14 cellular contexts compared by ENCODE assay signal in genomic region chr9:83441390-83441789, GRCh38.
DNase-seq lines count a peak whose midpoint lies in the region; ATAC-seq, FAIRE-seq and TF ChIP-seq lines count a peak whose summit lies in the region.
"Had no signal": no experiment of that assay in that cellular context is flagged by ENCODE, and none has a peak within 500 bp of the region (broad histone marks: within the 10 kb centered on the region; RNA-seq: fewer than 3 reads in every experiment).

No MANE protein-coding gene starts in this region.

- TF ChIP-seq POLR2A in HepG2 (IDR thresholded peaks at IDR 0.05; ENCODE audit: insufficient read depth in 1 of 2, low read depth in 2 of 2, low read length in 2 of 2) = no peak
- TF ChIP-seq POLR2A in adrenal gland (IDR thresholded peaks at IDR 0.05) = no peak
- TF ChIP-seq POLR2A in Peyer's patch (IDR thresholded peaks at IDR 0.05) = no peak

- H3K79me2 ChIP-seq in HepG2 (ENCODE audit: insufficient read depth, low read length) = no peaks in the 10 kb centered on the region

- H3K4me1 ChIP-seq in liver (ENCODE audit: control insufficient read depth in 4 of 4, insufficient read depth in 4 of 4, low read length in 3 of 4) (peaks cover 0 to 2% (median 0%) of the 10 kb centered on the region in 4 donors), HepG2 (ENCODE audit: insufficient read depth, low read length) (peaks cover 16% of the 10 kb centered on the region), adrenal gland (replicated peaks in 1 of 2) (peaks cover 25 to 31% of the 10 kb centered on the region in 2 donors), pancreas (peaks cover 0 to 15% (median 0%) of the 10 kb centered on the region in 3 donors), Peyer's patch (no peaks in the 10 kb centered on the region)
- H3K4me1 ChIP-seq: colonic mucosa, prostate gland had no signal

- H3K9ac ChIP-seq in liver (ENCODE audit: low read depth in 1 of 2, low read length in 2 of 2) (no peak overlapping the region), HepG2 (ENCODE audit: insufficient read depth, low read depth, low read length) (no peak overlapping the region)

- DNase-seq in HepG2 (ENCODE audit: low spot score) (no peak), adrenal gland (peak; percentile 45 to 89 (median 75)), pancreas (peak in 1 of 6 donors; percentile 32), Peyer's patch (no peak)
- DNase-seq: activated CD4-positive, alpha-beta T cell treated with anti-CD3 and anti-CD28 coated beads for 1 hour; colonic mucosa; naive thymus-derived CD8-positive, alpha-beta T cell; NCI-H2029 treated with DMSO at 0.1 percent for 48 hours; T-helper 9 cell had no signal

- H3K4me2 ChIP-seq in HepG2 (ENCODE audit: low read depth, low read length) = no peak overlapping the region

- WGBS in liver = 69% methylated on average over 3 of the region's 3 CpGs
- WGBS in HepG2 (ENCODE audit: low lambda C conversion rate) = 79% methylated on average over 3 of the region's 3 CpGs
- 29 to 40% (median 32%) methylated on average over 3 of the region's 3 CpGs for WGBS in adrenal gland, 4 donors
- 16 to 21% methylated on average over 3 of the region's 3 CpGs for WGBS in pancreas, 2 donors

- FAIRE-seq in HepG2 (lab: Jason Lieb, UNC) (no peak), pancreas (lab: Jason Lieb, UNC) (no peak)
- FAIRE-seq: endometrium had no signal

- no peak overlapping the region for H2AFZ ChIP-seq in HepG2 (ENCODE audit: low read length)

- no TSS peak for BruUV-seq in HepG2 (replicated peaks; lab: Mats Ljungman, UMichigan)

- ATAC-seq in HepG2 = no peak
- peak in 3 of 4 donors; percentile 35 to 68 (median 37) for ATAC-seq in pancreas
- ATAC-seq in HG03442 (IDR thresholded peaks at IDR 0.05; ENCODE audit: unreplicated experiment) = no peak
- ATAC-seq in HG03196 (IDR thresholded peaks at IDR 0.05; ENCODE audit: unreplicated experiment) = no peak
- ATAC-seq: naive thymus-derived CD8-positive, alpha-beta T cell had no signal

- no peak overlapping the region for H3K27ac ChIP-seq in liver (ENCODE audit: low read depth in 1 of 2, low read length in 2 of 2)
- H3K27ac ChIP-seq in HepG2 (ENCODE audit: extremely low read length, insufficient read depth, low read length) = no peak overlapping the region
- H3K27ac ChIP-seq in adrenal gland = peak overlapping the region; percentile 19 to 85 (median 52)
- H3K27ac ChIP-seq in pancreas = no peak overlapping the region
- no peak overlapping the region for H3K27ac ChIP-seq in Peyer's patch
- H3K27ac ChIP-seq: colonic mucosa, prostate gland had no signal

- H3K9me3 ChIP-seq in liver (ENCODE audit: control insufficient read depth in 4 of 4, low read length in 3 of 4) = no peaks in the 10 kb centered on the region
- H3K9me3 ChIP-seq in HepG2 (ENCODE audit: low read length) = no peaks in the 10 kb centered on the region
- no peaks in the 10 kb centered on the region for H3K9me3 ChIP-seq in adrenal gland (replicated peaks in 1 of 3)
- no peaks in the 10 kb centered on the region for H3K9me3 ChIP-seq in pancreas
- no peaks in the 10 kb centered on the region for H3K9me3 ChIP-seq in Peyer's patch
- H3K9me3 ChIP-seq: colonic mucosa, prostate gland had no signal

- no peak for TF ChIP-seq CTCF in liver (IDR thresholded peaks at IDR 0.05; ENCODE audit: low read depth, low read length, missing input control)
- no peak for TF ChIP-seq CTCF in HepG2 (CRISPR knock-in tag; IDR thresholded peaks at IDR 0.05)
- TF ChIP-seq CTCF in adrenal gland (IDR thresholded peaks at IDR 0.05) = no peak
- no peak for TF ChIP-seq CTCF in pancreas (IDR thresholded peaks at IDR 0.05)
- TF ChIP-seq CTCF in Peyer's patch (IDR thresholded peaks at IDR 0.05) = no peak

- POLR2A ChIA-PET in HepG2 (lab: Yijun Ruan, JAX) = no interaction called here

- CTCF ChIA-PET in HepG2 (lab: Yijun Ruan, JAX; ENCODE audit: low intra/inter-chr PET ratio, low total read pairs) = no interaction called here

- intact Hi-C loops in HepG2 (cut with micrococcal nuclease; ENCODE audit: unreplicated experiment) (no loop called here), adrenal gland (cut with DNase I) (no loop called here), pancreas (cut with DNase I) (no loop called here)

- no peaks in the 10 kb centered on the region for H4K20me1 ChIP-seq in HepG2 (ENCODE audit: insufficient read depth, low read length)

- TF ChIP-seq RAD21 in liver (IDR thresholded peaks at IDR 0.05) = no peak
- TF ChIP-seq RAD21 in HepG2 (CRISPR knock-in tag; IDR thresholded peaks at IDR 0.05) = no peak

- no peaks in the 10 kb centered on the region for H3K27me3 ChIP-seq in liver (ENCODE audit: control insufficient read depth in 4 of 4, insufficient read depth in 4 of 4, low read length in 3 of 4)
- H3K27me3 ChIP-seq in HepG2 (ENCODE audit: control insufficient read depth in 1 of 2, insufficient read depth in 2 of 2, low read length in 2 of 2) = no peaks in the 10 kb centered on the region
- no peaks in the 10 kb centered on the region for H3K27me3 ChIP-seq in adrenal gland
- no peaks in the 10 kb centered on the region for H3K27me3 ChIP-seq in pancreas
- no peaks in the 10 kb centered on the region for H3K27me3 ChIP-seq in Peyer's patch
- H3K27me3 ChIP-seq: colonic mucosa had no signal

- H3K4me3 ChIP-seq in liver (ENCODE audit: low read depth in 1 of 3, low read length in 3 of 3) = no peak overlapping the region
- no peak overlapping the region for H3K4me3 ChIP-seq in HepG2 (replicated peaks in 1 of 3; ENCODE audit: insufficient read depth in 1 of 3, low read depth in 2 of 3, low read length in 3 of 3)
- H3K4me3 ChIP-seq in adrenal gland = no peak overlapping the region
- H3K4me3 ChIP-seq in pancreas = no peak overlapping the region
- H3K4me3 ChIP-seq in Peyer's patch = no peak overlapping the region
- H3K4me3 ChIP-seq: colonic mucosa, prostate gland had no signal

- in situ Hi-C loops in HepG2 (cut with HindIII; ENCODE audit: extremely low pct_ligation_motif_present, low pct_unique_long_range_greater_than_20kb) = no loop called here

- TF ChIP-seq EP300 in HepG2 (IDR thresholded peaks at IDR 0.05; ENCODE audit: low read depth in 2 of 2, low read length in 2 of 2) (no peak), HepG2 (CRISPR knock-in tag; IDR thresholded peaks at IDR 0.05; ENCODE audit: borderline replicate concordance) (no peak)

- H3K36me3 ChIP-seq in liver (ENCODE audit: control insufficient read depth in 4 of 4, insufficient read depth in 3 of 4, low read depth in 1 of 4, low read length in 3 of 4) = no peaks in the 10 kb centered on the region
- no peaks in the 10 kb centered on the region for H3K36me3 ChIP-seq in HepG2 (replicated peaks in 1 of 2; ENCODE audit: control insufficient read depth in 1 of 2, insufficient read depth in 2 of 2, low read length in 2 of 2)
- H3K36me3 ChIP-seq in adrenal gland (replicated peaks in 1 of 2) = no peaks in the 10 kb centered on the region
- no peaks in the 10 kb centered on the region for H3K36me3 ChIP-seq in pancreas
- no peaks in the 10 kb centered on the region for H3K36me3 ChIP-seq in Peyer's patch
- H3K36me3 ChIP-seq: colonic mucosa, prostate gland had no signal

TF ChIP-seq in liver, 16 proteins besides CTCF, POLR2A, EP300 and RAD21:
- TF ChIP-seq TAF1 (conservative IDR thresholded peaks at IDR 0.05) (no peak), NR2F2 (IDR thresholded peaks at IDR 0.05) (no peak), RXRA (IDR thresholded peaks at IDR 0.05) (no peak), ATF3 (IDR thresholded peaks at IDR 0.05) (no peak), HNF4A (conservative IDR thresholded peaks at IDR 0.05) (peak; percentile 10 to 20)

TF ChIP-seq in HepG2, 621 proteins besides CTCF, POLR2A, EP300 and RAD21 (continues in another document):
- TF ChIP-seq MXI1 (IDR thresholded peaks at IDR 0.05; ENCODE audit: borderline replicate concordance, low read depth, low read length) = no peak
- TF ChIP-seq ZNF607 (CRISPR knock-in tag; IDR thresholded peaks at IDR 0.05; ENCODE audit: borderline replicate concordance) = no peak
- no peak for TF ChIP-seq ZNF136 (CRISPR knock-in tag; IDR thresholded peaks at IDR 0.05; ENCODE audit: low read depth)
- TF ChIP-seq NR0B2 (CRISPR knock-in tag; IDR thresholded peaks at IDR 0.05) = no peak
- TF ChIP-seq KLF11 (CRISPR knock-in tag; IDR thresholded peaks at IDR 0.05) = no peak

Comparison
In these comparisons a context has a peak if more than half of its experiments do, and no peak if none do; other contexts are left out.
1. H3K27ac ChIP-seq: peak in adrenal gland (5 of 5); none in liver (0 of 2), HepG2 (single experiment), pancreas (0 of 4) and Peyer's patch (0 of 4).
2. ATAC-seq: peak in pancreas (3 of 4); none in HepG2 (single experiment), HG03442 (single experiment) and HG03196 (single experiment).
3. DNase-seq: peak in adrenal gland (7 of 7); none in HepG2 (single experiment) and Peyer's patch (0 of 3).